In the genomic region with DNA sequence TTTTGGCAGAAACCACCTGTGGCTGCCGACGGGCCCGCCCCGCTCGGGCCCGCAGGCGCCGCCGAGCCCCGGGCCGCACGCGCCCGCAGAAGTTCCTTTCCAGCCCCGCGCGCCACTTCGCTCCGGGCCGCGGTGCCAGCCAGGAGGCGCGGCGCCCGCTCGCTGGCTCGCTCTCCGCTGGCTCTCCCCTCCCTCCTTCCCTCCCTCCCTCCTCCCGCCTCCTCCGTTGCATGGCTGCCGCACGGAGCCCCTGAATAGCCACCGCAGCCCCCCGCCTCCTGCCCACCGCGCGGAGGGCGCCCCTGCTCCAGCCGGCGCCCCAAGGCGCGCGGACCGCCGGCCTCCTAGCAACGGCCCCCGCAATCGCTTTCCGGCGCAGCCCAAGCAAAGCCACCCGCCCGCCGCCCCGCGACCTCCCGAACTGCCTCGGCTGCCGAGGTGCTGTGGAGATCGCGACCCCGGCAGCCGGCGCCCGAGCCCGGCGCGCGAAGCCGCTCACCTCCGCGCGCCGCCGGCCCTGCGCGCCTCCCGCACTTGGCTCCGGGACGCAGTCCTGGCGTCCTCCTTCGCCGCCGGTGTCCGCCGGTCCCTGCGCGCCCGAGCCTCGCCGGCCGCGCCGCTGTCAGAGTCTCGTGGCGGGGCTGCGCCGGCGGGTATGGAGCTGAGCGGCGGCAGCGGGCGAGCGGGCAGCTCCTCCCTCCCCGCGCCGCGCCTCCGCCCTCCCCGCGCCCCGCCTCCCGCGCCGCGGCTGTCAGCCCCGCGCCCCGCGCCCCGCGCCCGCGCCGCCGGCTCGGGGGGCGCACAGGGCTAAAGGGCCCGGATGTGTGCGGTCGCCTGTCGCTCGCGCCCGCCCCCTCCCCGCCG, we compare ENCODE assay signal across 8 cellular contexts. TPM values are rescaled to one million over a fixed set of nuclear protein-coding genes. Genes with fewer than 3 reads are reported as not detected.
DNase-seq lines count a peak whose midpoint lies in the region; ATAC-seq and TF ChIP-seq lines count a peak whose summit lies in the region.

ZBTB7C (minus strand) TSS at position 657 of the 864 bp plus-strand sequence.

- peaks cover 0 to 18% (median 7%) of the 10 kb centered on the region in 3 donors for H3K4me1 Mint-ChIP-seq in naive B cell

- no peak for TF ChIP-seq CTCF in WI38 (IDR thresholded peaks at IDR 0.05; ENCODE audit: low read depth, low read length)

- no peak for ATAC-seq in naive B cell (ENCODE audit: low read depth in 2 of 2)
- no peak for ATAC-seq in GM21390 (IDR thresholded peaks at IDR 0.05; ENCODE audit: unreplicated experiment)

- H3K4me3 Mint-ChIP-seq in naive B cell = peak within 1 kb of the TSS; percentile 58 to 91 (median 78)

- DNase-seq in NCI-H345 (lab: John Stamatoyannopoulos, UW) = peak; percentile 73
- DNase-seq in NCI-H345 treated with DMSO at 0.1 percent for 48 hours (lab: John Stamatoyannopoulos, UW; ENCODE audit: unreplicated experiment) = no peak
- DNase-seq in HuH-7.5 (ENCODE audit: low spot score) = peak; percentile 46
- DNase-seq in fibroblast of gingiva (ENCODE audit: low read depth) = peak; percentile 14
- no peak for DNase-seq in naive B cell
- DNase-seq in NCI-H2107 treated with DMSO at 0.1 percent for 48 hours (lab: John Stamatoyannopoulos, UW; ENCODE audit: unreplicated experiment) = no peak

- peaks cover 0 to 12% (median 3%) of the 10 kb centered on the region in 7 donors for H3K9me3 Mint-ChIP-seq in naive B cell

- H3K36me3 Mint-ChIP-seq in naive B cell = peaks cover 4 to 5% of the 10 kb centered on the region in 2 donors

- H3K4me3 ChIP-seq in WI38 (ENCODE audit: low read depth, low read length) = peak within 1 kb of the TSS; percentile 74

- H3K27me3 Mint-ChIP-seq in naive B cell = peaks cover 67 to 70% (median 68%) of the 10 kb centered on the region in 3 donors

- no peak within 1 kb of the TSS for H3K27ac Mint-ChIP-seq in naive B cell

RNA-seq across cellular contexts. Expression of gene ZBTB7C, which starts in this region (rescaled TPM):
- not detected for polyA plus RNA-seq in naive B cell (ENCODE audit: low read depth in 6 of 6)

Comparison
In these comparisons a context has a peak if more than half of its experiments do, and no peak if none do; other contexts are left out.
1. DNase-seq: peak in NCI-H345 (single experiment), HuH-7.5 (single experiment) and fibroblast of gingiva (single experiment); none in NCI-H345 treated with DMSO at 0.1 percent for 48 hours (single experiment), naive B cell (single experiment) and NCI-H2107 treated with DMSO at 0.1 percent for 48 hours (single experiment).